2 cellular contexts compared by ENCODE assay signal in the genomic region with DNA sequence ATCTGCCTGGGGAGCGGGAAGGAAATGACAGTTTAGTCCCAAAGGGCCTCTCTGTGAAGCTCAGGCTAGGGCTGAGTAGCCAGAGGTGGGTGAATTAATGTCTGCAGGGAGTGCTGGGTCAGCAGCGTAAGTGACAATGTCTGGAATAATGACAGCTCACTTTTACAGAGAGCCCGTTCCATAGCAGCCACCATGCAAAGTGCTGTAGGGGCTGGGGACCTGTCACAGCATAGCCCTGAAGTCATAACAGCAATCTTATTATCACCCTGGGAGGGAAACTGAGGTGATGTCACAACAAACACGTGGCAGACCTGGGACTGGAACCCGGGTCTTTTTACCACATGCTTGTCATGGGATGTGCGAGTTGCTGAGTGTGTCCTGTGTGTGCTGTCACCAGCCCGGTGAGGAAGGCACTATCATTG.
TF ChIP-seq lines count a peak whose summit lies in the region.

No MANE protein-coding gene starts in this region.

TF ChIP-seq in HepG2, 621 proteins besides CTCF, POLR2A, EP300 and RAD21:
- TF ChIP-seq HNRNPUL1 (IDR thresholded peaks at IDR 0.05; ENCODE audit: low read depth, low read length) (no peak), CBX5 (CRISPR knock-in tag; IDR thresholded peaks at IDR 0.05; ENCODE audit: borderline replicate concordance) (no peak), HIVEP1 (CRISPR knock-in tag; IDR thresholded peaks at IDR 0.05) (no peak), ZNF468 (CRISPR knock-in tag; IDR thresholded peaks at IDR 0.05) (no peak), MAFG (CRISPR knock-in tag; IDR thresholded peaks at IDR 0.05) (no peak), HNRNPK (IDR thresholded peaks at IDR 0.05; ENCODE audit: low read depth, low read length, poor library complexity, severe bottlenecking) (no peak), ZNF136 (CRISPR knock-in tag; IDR thresholded peaks at IDR 0.05; ENCODE audit: low read depth) (no peak), ZNF10 (CRISPR knock-in tag; IDR thresholded peaks at IDR 0.05; ENCODE audit: borderline replicate concordance, low read depth) (no peak), ZFP62 (CRISPR knock-in tag; IDR thresholded peaks at IDR 0.05) (no peak), SETDB1 (CRISPR knock-in tag; IDR thresholded peaks at IDR 0.05; ENCODE audit: borderline replicate concordance) (no peak), ZNF616 (CRISPR knock-in tag; IDR thresholded peaks at IDR 0.05; ENCODE audit: low read depth) (no peak)
- TF ChIP-seq, protein P1, sequence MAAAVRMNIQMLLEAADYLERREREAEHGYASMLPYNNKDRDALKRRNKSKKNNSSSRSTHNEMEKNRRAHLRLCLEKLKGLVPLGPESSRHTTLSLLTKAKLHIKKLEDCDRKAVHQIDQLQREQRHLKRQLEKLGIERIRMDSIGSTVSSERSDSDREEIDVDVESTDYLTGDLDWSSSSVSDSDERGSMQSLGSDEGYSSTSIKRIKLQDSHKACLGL (CRISPR knock-in tag; IDR thresholded peaks at IDR 0.05), result no peak
- TF ChIP-seq, protein P2, sequence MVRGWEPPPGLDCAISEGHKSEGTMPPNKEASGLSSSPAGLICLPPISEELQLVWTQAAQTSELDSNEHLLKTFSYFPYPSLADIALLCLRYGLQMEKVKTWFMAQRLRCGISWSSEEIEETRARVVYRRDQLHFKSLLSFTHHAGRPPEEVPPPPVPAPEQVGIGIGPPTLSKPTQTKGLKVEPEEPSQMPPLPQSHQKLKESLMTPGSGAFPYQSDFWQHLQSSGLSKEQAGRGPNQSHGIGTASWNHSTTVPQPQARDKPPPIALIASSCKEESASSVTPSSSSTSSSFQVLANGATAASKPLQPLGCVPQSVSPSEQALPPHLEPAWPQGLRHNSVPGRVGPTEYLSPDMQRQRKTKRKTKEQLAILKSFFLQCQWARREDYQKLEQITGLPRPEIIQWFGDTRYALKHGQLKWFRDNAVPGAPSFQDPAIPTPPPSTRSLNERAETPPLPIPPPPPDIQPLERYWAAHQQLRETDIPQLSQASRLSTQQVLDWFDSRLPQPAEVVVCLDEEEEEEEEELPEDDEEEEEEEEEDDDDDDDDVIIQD (CRISPR knock-in tag; IDR thresholded peaks at IDR 0.05; ENCODE audit: low read depth), result no peak
- TF ChIP-seq, protein P3, sequence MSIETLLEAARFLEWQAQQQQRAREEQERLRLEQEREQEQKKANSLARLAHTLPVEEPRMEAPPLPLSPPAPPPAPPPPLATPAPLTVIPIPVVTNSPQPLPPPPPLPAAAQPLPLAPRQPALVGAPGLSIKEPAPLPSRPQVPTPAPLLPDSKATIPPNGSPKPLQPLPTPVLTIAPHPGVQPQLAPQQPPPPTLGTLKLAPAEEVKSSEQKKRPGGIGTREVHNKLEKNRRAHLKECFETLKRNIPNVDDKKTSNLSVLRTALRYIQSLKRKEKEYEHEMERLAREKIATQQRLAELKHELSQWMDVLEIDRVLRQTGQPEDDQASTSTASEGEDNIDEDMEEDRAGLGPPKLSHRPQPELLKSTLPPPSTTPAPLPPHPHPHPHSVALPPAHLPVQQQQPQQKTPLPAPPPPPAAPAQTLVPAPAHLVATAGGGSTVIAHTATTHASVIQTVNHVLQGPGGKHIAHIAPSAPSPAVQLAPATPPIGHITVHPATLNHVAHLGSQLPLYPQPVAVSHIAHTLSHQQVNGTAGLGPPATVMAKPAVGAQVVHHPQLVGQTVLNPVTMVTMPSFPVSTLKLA (IDR thresholded peaks at IDR 0.05), result no peak

TF ChIP-seq in SK-N-SH treated with all-trans-retinoic acid at 6 μM for 48 hours, 23 proteins besides CTCF, POLR2A, EP300 and RAD21:
- TF ChIP-seq OSR1 (CRISPR knock-in tag; IDR thresholded peaks at IDR 0.05) (no peak), ZC3H10 (CRISPR knock-in tag; IDR thresholded peaks at IDR 0.05) (no peak), GLIS3 (CRISPR knock-in tag; IDR thresholded peaks at IDR 0.05) (no peak), ESRRG (CRISPR knock-in tag; IDR thresholded peaks at IDR 0.05) (no peak)
